Comparison of ENCODE assay signal across 18 cellular contexts in genomic region chr1:176938375-176938774, GRCh38.
"Had no signal": no experiment of that assay in that cellular context is flagged by ENCODE, and none has a peak within 500 bp of the region (broad histone marks: within the 10 kb centered on the region; RNA-seq: fewer than 3 reads in every experiment).

No MANE protein-coding gene starts in this region.

- ATAC-seq: activated T-cell treated with anti-CD3 and anti-CD28 coated beads, Interleukin-2, amount 50 U/mL, for 72 hours; left ventricle myocardium superior; upper lobe of right lung had no signal

- DNase-seq: activated CD4-positive, CD25-positive, alpha-beta regulatory T cell treated with anti-CD3 and anti-CD28 coated beads, Interleukin-2, amount 50 U/mL, for 72 hours; activated CD8-positive, alpha-beta memory T cell treated with anti-CD3 and anti-CD28 coated beads for 24 hours; activated effector memory CD4-positive, alpha-beta T cell treated with anti-CD3 and anti-CD28 coated beads, Interleukin-2, amount 50 U/mL, for 16 hours; activated naive CD4-positive, alpha-beta T cell treated with anti-CD3 and anti-CD28 coated beads, Interleukin-2, amount 50 U/mL, for 16 hours; activated T-cell treated with anti-CD3 and anti-CD28 coated beads, Interleukin-2, amount 50 U/mL, for 72 hours; aorta; brain microvascular endothelial cell; central memory CD4-positive, alpha-beta T cell; colonic mucosa; endodermal cell; foreskin fibroblast; left ventricle myocardium superior; occipital lobe; stimulated activated CD4-positive, alpha-beta T cell treated with anti-CD3 and anti-CD28 coated beads, Interleukin-12 subunit alpha, Interleukin-12 subunit beta, amount 100 ng/mL, for 4 hours; stimulated activated CD4-positive, alpha-beta T cell treated with anti-CD3 and anti-CD28 coated beads, Interleukin-1b, Interleukin-23, amount 100 ng/mL, for 48 hours; stimulated activated CD8-positive, alpha-beta memory T cell treated with anti-CD3 and anti-CD28 coated beads, Interleukin-4, amount 100 ng/mL, for 48 hours; stimulated activated naive CD4-positive, alpha-beta T cell; upper lobe of right lung had no signal
